Comparison of ENCODE assay signal across 8 cellular contexts in genomic region chr14:42224053-42224888, GRCh38.
A peak's percentile ranks its signal among the peaks of the same experiment; 100 is the strongest.
DNase-seq lines count a peak whose midpoint lies in the region; ATAC-seq and TF ChIP-seq lines count a peak whose summit lies in the region.

No MANE protein-coding gene starts in this region.

- peak; percentile 12 to 69 (median 48) for TF ChIP-seq CTCF in gastrocnemius medialis (IDR thresholded peaks at IDR 0.05 in 4 of 5, conservative IDR thresholded peaks at IDR 0.05 in 1 of 5)

- H3K4me3 ChIP-seq in gastrocnemius medialis: no peak overlapping the region

- in situ Hi-C loops in gastrocnemius medialis (cut with MboI; ENCODE audit: low sequenced_read_pairs in 4 of 4): no loop called here

- H3K36me3 ChIP-seq in gastrocnemius medialis: no peaks in the 10 kb centered on the region

- intact Hi-C loops in gastrocnemius medialis (cut with DNase I; ENCODE audit: low total_unique reads): no loop called here

- no peaks in the 10 kb centered on the region for H3K9me3 ChIP-seq in gastrocnemius medialis

- peak; percentile 47 to 54 for ATAC-seq in gastrocnemius medialis
- no peak for ATAC-seq in GM18870 (IDR thresholded peaks at IDR 0.05; ENCODE audit: unreplicated experiment)

- H3K27me3 ChIP-seq in gastrocnemius medialis: no peaks in the 10 kb centered on the region

- H3K27ac ChIP-seq in gastrocnemius medialis: peak overlapping the region in 2 of 4 donors; percentile 69 to 72

- DNase-seq in C1 segment of cervical spinal cord (lab: John Stamatoyannopoulos, UW) (peak in 8 of 14 donors; percentile 3 to 41 (median 10)), H4 (ENCODE audit: low spot score) (peak; percentile 67), NCI-H345 treated with DMSO at 0.1 percent for 48 hours (lab: John Stamatoyannopoulos, UW; ENCODE audit: unreplicated experiment) (peak; percentile 76), amygdala (lab: John Stamatoyannopoulos, UW) (peak in 39 of 56 donors; percentile 1 to 69 (median 22)), hepatic stellate cell (ENCODE audit: low spot score) (peak; percentile 29), gastrocnemius medialis (peak in 1 of 2 donors; percentile 7)
- DNase-seq in stimulated activated naive CD4-positive, alpha-beta T cell treated with Interleukin-2 at 50 U/mL for 16 hours (lab: John Stamatoyannopoulos, UW): no peak

- TF ChIP-seq POLR2A in gastrocnemius medialis (IDR thresholded peaks at IDR 0.05): no peak

- H3K4me1 ChIP-seq in gastrocnemius medialis: peaks cover 14 to 18% of the 10 kb centered on the region in 2 donors
